ENCODE assay signal across 18 cellular contexts in the genomic region with DNA sequence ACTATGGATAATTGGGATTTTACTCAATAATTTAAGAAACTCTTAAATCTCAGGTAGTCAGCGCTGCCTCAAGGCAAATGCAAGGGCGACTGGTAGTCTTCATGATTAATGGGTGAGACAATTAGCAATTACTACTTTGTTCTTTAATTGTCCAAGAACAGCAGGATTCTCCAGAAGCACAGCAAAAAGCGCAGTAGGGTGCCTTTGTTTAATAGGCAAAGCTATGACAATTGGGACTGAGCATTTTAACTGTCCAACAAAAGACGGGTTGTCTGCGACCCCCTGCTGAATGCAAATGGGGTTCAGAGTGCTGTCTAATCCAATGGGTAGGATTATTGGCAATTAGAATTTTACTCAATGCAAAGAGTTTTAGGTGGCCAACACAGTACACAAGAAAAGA. TPM values are rescaled to one million over a fixed set of nuclear protein-coding genes. Genes with fewer than 3 reads are reported as not detected.
A peak's percentile ranks its signal among the peaks of the same experiment; 100 is the strongest.
DNase-seq lines count a peak whose midpoint lies in the region; ATAC-seq and TF ChIP-seq lines count a peak whose summit lies in the region.
"Had no signal": no experiment of that assay in that cellular context is flagged by ENCODE, and none has a peak within 500 bp of the region (broad histone marks: within the 10 kb centered on the region; RNA-seq: fewer than 3 reads in every experiment).

No MANE protein-coding gene starts in this region.

- no peak for ATAC-seq in GM18870 (IDR thresholded peaks at IDR 0.05; ENCODE audit: unreplicated experiment)
- no peak for ATAC-seq in stimulated activated memory B cell treated with anti-CD40 and anti-IgM and Interleukin-4, amounts not matched to agents 10 μg/mL and 1 μg/mL and 100 μg/mL, for 72 hours

- peaks cover 0 to 49% (median 20%) of the 10 kb centered on the region in 4 donors for H3K4me1 Mint-ChIP-seq in CD4-positive, alpha-beta memory T cell
- peaks cover 26% of the 10 kb centered on the region for H3K4me1 Mint-ChIP-seq in MCF 10A (ENCODE audit: insufficient read depth, unreplicated experiment)
- peaks cover 8% of the 10 kb centered on the region for H3K4me1 Mint-ChIP-seq in neural progenitor cell
- H3K4me1 Mint-ChIP-seq in stimulated activated memory B cell treated with anti-CD40 and anti-IgM and Interleukin-4, amounts not matched to agents 10 μg/mL and 1 μg/mL and 100 μg/mL, for 72 hours, result no peaks in the 10 kb centered on the region

- no peaks in the 10 kb centered on the region for H3K36me3 ChIP-seq in CD4-positive, alpha-beta memory T cell (ENCODE audit: insufficient read depth, low read length)
- H3K36me3 ChIP-seq in HUES6 (ENCODE audit: control insufficient read depth, insufficient read depth, low read length), result peaks cover 8% of the 10 kb centered on the region; the same call in 1 of the 2 replicates
- no peaks in the 10 kb centered on the region for H3K36me3 ChIP-seq in neural progenitor cell
- H3K36me3 ChIP-seq: thoracic aorta had no signal

- CTCF ChIA-PET in CD4-positive, alpha-beta memory T cell (lab: Charles Lee; ENCODE audit: partially characterized antibody), result no interaction called here
- CTCF ChIA-PET in MCF 10A (lab: Yijun Ruan, JAX), result no interaction called here

- H3K79me2 ChIP-seq in neural progenitor cell (ENCODE audit: low read depth), result no peaks in the 10 kb centered on the region

- no peaks in the 10 kb centered on the region for H3K27me3 ChIP-seq in CD4-positive, alpha-beta memory T cell (ENCODE audit: insufficient read depth, low read length)
- H3K27me3 ChIP-seq in HUES6 (ENCODE audit: control insufficient read depth, insufficient read depth, low read length) (no peaks in the 10 kb centered on the region), neural progenitor cell (no peaks in the 10 kb centered on the region)

- H3F3A ChIP-seq in neural progenitor cell (ENCODE audit: low read depth), result peaks cover 21% of the 10 kb centered on the region

- TF ChIP-seq CTCF in MCF 10A (IDR thresholded peaks at IDR 0.05; ENCODE audit: unreplicated experiment) (no peak), neural progenitor cell (IDR thresholded peaks at IDR 0.05) (no peak)

- H4K20me1 ChIP-seq in neural progenitor cell (ENCODE audit: low read depth), result peaks cover 14% of the 10 kb centered on the region

- no TSS peak for BruUV-seq in MCF 10A (replicated peaks; lab: Mats Ljungman, UMichigan)

- H3K4me3 ChIP-seq in CD4-positive, alpha-beta memory T cell (ENCODE audit: low read length in 2 of 2), result no peak overlapping the region
- H3K4me3 ChIP-seq in HUES6 (ENCODE audit: low read depth, low read length) (peak overlapping the region; percentile 37), neural progenitor cell (no peak overlapping the region)
- H3K4me3 ChIP-seq: thoracic aorta had no signal

- H3K27me3 Mint-ChIP-seq in CD4-positive, alpha-beta memory T cell, result no peaks in the 10 kb centered on the region
- no peaks in the 10 kb centered on the region for H3K27me3 Mint-ChIP-seq in MCF 10A (ENCODE audit: insufficient read depth, unreplicated experiment)
- peaks cover 3% of the 10 kb centered on the region for H3K27me3 Mint-ChIP-seq in neural progenitor cell (ENCODE audit: insufficient read depth, low read depth)
- no peaks in the 10 kb centered on the region for H3K27me3 Mint-ChIP-seq in stimulated activated memory B cell treated with anti-CD40 and anti-IgM and Interleukin-4, amounts not matched to agents 10 μg/mL and 1 μg/mL and 100 μg/mL, for 72 hours

- no peaks in the 10 kb centered on the region for H3K9me3 Mint-ChIP-seq in CD4-positive, alpha-beta memory T cell
- H3K9me3 Mint-ChIP-seq in MCF 10A (ENCODE audit: unreplicated experiment), result no peaks in the 10 kb centered on the region
- peaks cover 2% of the 10 kb centered on the region for H3K9me3 Mint-ChIP-seq in neural progenitor cell
- H3K9me3 Mint-ChIP-seq in stimulated activated memory B cell treated with anti-CD40 and anti-IgM and Interleukin-4, amounts not matched to agents 10 μg/mL and 1 μg/mL and 100 μg/mL, for 72 hours, result peaks cover 3% of the 10 kb centered on the region

- H3K9ac ChIP-seq in HUES6 (ENCODE audit: low read length) (no peak overlapping the region), neural progenitor cell (no peak overlapping the region)

- no peak for DNase-seq in CD4-positive, alpha-beta memory T cell
- no peak for DNase-seq in MCF 10A (ENCODE audit: unreplicated experiment)
- DNase-seq in neural progenitor cell (ENCODE audit: low spot score), result peak; percentile 85
- DNase-seq in occipital lobe (lab: John Stamatoyannopoulos, UW), result no peak
- DNase-seq in SIG-M5 treated with dmso at 0.1 percent for 504 hours (lab: John Stamatoyannopoulos, UW; ENCODE audit: unreplicated experiment), result no peak
- DNase-seq: activated effector memory CD4-positive, alpha-beta T cell treated with anti-CD3 and anti-CD28 coated beads, Interleukin-2, amount 50 U/mL, for 16 hours; AML-193; anterior cingulate cortex; DMS 273 treated with DMSO at 0.1 percent for 48 hours; NCI-H1694; NCI-H345; stimulated activated CD4-positive, alpha-beta T cell treated with anti-CD3 and anti-CD28 coated beads, Interleukin-2, amount 100 ng/mL, for 48 hours had no signal

- H3K27ac Mint-ChIP-seq in CD4-positive, alpha-beta memory T cell, result peak overlapping the region in 3 of 7 donors; percentile 1 to 39 (median 36)
- H3K27ac Mint-ChIP-seq in MCF 10A (ENCODE audit: low read depth, unreplicated experiment), result no peak overlapping the region
- no peak overlapping the region for H3K27ac Mint-ChIP-seq in neural progenitor cell
- H3K27ac Mint-ChIP-seq in stimulated activated memory B cell treated with anti-CD40 and anti-IgM and Interleukin-4, amounts not matched to agents 10 μg/mL and 1 μg/mL and 100 μg/mL, for 72 hours, result no peak overlapping the region

- no peaks in the 10 kb centered on the region for H3K36me3 Mint-ChIP-seq in CD4-positive, alpha-beta memory T cell
- peaks cover 13% of the 10 kb centered on the region for H3K36me3 Mint-ChIP-seq in MCF 10A (ENCODE audit: insufficient read depth, unreplicated experiment)
- no peaks in the 10 kb centered on the region for H3K36me3 Mint-ChIP-seq in neural progenitor cell
- H3K36me3 Mint-ChIP-seq in stimulated activated memory B cell treated with anti-CD40 and anti-IgM and Interleukin-4, amounts not matched to agents 10 μg/mL and 1 μg/mL and 100 μg/mL, for 72 hours, result no peaks in the 10 kb centered on the region

- peak overlapping the region; percentile 25 for H3K4me2 ChIP-seq in neural progenitor cell

- POLR2A ChIA-PET in CD4-positive, alpha-beta memory T cell (lab: Charles Lee; ENCODE audit: partially characterized antibody), result no interaction called here
- POLR2A ChIA-PET in MCF 10A (lab: Yijun Ruan, JAX), result no interaction called here

- H3K27ac ChIP-seq in CD4-positive, alpha-beta memory T cell (ENCODE audit: low read depth, low read length), result no peak overlapping the region
- H3K27ac ChIP-seq in HUES6 (ENCODE audit: low read depth, low read length) (no peak overlapping the region), neural progenitor cell (no peak overlapping the region)
- H3K27ac ChIP-seq: HL-60, thoracic aorta had no signal

- no peaks in the 10 kb centered on the region for H3K9me3 ChIP-seq in CD4-positive, alpha-beta memory T cell (ENCODE audit: control insufficient read depth in 1 of 2, low read length in 2 of 2)
- H3K9me3 ChIP-seq in HUES6 (ENCODE audit: control insufficient read depth, insufficient read depth, low read depth, low read length) (peaks cover 74% of the 10 kb centered on the region), neural progenitor cell (ENCODE audit: low read depth) (no peaks in the 10 kb centered on the region)
- H3K9me3 ChIP-seq: thoracic aorta had no signal

- H3K4me1 ChIP-seq in CD4-positive, alpha-beta memory T cell (ENCODE audit: insufficient read depth, low read length), result no peaks in the 10 kb centered on the region
- H3K4me1 ChIP-seq in HUES6 (ENCODE audit: control insufficient read depth, insufficient read depth, low read length) (peaks cover 3% of the 10 kb centered on the region; the same call in 1 of the 2 replicates), neural progenitor cell (peaks cover 31% of the 10 kb centered on the region)

- intact Hi-C loops in CD4-positive, alpha-beta memory T cell (cut with micrococcal nuclease), result no loop called here
- intact Hi-C loops in MCF 10A (cut with micrococcal nuclease), result loop anchor here (5.0 kb wide), 1 partner anchor 382 kb away; no protein-coding TSS in a partner anchor

- H2AFZ ChIP-seq in neural progenitor cell (replicated peaks), result no peak overlapping the region

- peak overlapping the region in 6 of 8 donors; percentile 39 to 74 (median 64) for H3K4me3 Mint-ChIP-seq in CD4-positive, alpha-beta memory T cell
- H3K4me3 Mint-ChIP-seq in MCF 10A (ENCODE audit: unreplicated experiment), result peak overlapping the region; percentile 91
- no peak overlapping the region for H3K4me3 Mint-ChIP-seq in neural progenitor cell
- H3K4me3 Mint-ChIP-seq in stimulated activated memory B cell treated with anti-CD40 and anti-IgM and Interleukin-4, amounts not matched to agents 10 μg/mL and 1 μg/mL and 100 μg/mL, for 72 hours, result no peak overlapping the region

RNA-seq across cellular contexts. Expression of a gene that starts 3.5 kb away (rescaled TPM):
- not detected for total RNA-seq in CD4-positive, alpha-beta memory T cell
- polyA plus RNA-seq in CD4-positive, alpha-beta memory T cell, result 10 to 100 TPM in 1 of 2 donors, 1 to 10 TPM in 1; 8.1 to 13.0 TPM
- 310 and 359 TPM in 2 replicates for total RNA-seq in MCF 10A (2022)
- total RNA-seq in neural progenitor cell (ENCODE audit: low replicate concordance), result not detected in 2 replicates
- 312 TPM for total RNA-seq in occipital lobe
- total RNA-seq: T-helper 2 cell treated with Interferon-gamma antibody and Interleukin-4, amounts not matched to agents 100 ng/mL and 5 ng/mL, for 36 hours had no signal

Comparison
In these comparisons a context has a peak if more than half of its experiments do, and no peak if none do; other contexts are left out.
1. H3K4me3 Mint-ChIP-seq: peak in CD4-positive, alpha-beta memory T cell (6 of 8) and MCF 10A (single experiment); none in neural progenitor cell (single experiment) and stimulated activated memory B cell treated with anti-CD40 and anti-IgM and Interleukin-4, amounts not matched to agents 10 μg/mL and 1 μg/mL and 100 μg/mL, for 72 hours (single experiment).